Comparison of ENCODE assay signal across 8 cellular contexts in the genomic region with DNA sequence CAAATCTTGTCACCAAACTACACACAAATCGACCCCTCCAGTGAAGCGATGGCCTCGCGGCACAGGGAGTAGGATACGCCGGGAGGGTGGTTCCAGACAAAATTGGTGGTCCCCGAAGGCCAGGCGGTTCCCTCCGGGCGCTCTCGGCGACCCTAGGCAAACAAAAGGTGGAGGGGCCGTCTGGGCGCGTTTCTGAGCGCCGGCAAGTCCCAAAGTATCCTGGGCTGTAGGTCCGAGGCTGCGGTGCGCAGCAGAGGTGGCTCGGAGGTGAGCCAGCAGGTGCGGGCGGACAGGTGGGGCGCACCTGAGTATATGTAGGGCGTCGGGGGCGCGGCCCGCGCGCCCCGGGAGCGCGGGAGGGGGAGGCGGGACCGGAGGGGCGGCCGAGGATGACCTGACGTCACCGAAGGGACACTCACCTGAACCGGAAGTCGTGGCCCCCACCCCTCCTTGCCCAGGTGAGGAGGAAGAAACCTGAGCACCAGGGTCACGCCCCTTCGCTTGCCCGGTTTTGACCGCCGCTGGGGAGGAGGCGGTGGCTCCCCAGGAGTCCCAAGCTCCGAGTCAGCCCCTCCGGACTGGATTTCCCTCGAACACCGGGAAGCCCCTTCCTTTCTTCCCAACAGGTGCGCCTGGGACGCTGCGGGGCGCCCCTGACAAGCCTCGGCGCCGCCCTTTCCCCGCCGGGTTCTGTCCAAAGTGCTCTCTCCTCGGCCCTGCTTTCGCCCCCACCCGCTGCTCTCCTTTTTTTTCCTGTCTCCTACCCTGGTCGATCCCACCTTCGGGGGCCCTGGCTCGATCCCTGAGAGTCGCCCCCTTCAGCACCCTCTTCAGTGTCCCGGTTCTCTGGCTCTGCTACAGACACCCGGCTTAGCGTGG. TPM values are rescaled to one million over a fixed set of nuclear protein-coding genes. Genes with fewer than 3 reads are reported as not detected.
DNase-seq lines count a peak whose midpoint lies in the region; ATAC-seq and TF ChIP-seq lines count a peak whose summit lies in the region.

CLDN7 (minus strand) TSS at position 287 of the 879 bp plus-strand sequence. CDS start 435 bp downstream, outside the sequence.

- no peaks in the 10 kb centered on the region for H3K9me3 ChIP-seq in testis

- peaks cover 41% of the 10 kb centered on the region for H3K4me1 Mint-ChIP-seq in activated naive CD8-positive, alpha-beta T cell treated with anti-CD3 and anti-CD28 coated beads for 36 hours

- H3K27ac Mint-ChIP-seq in activated naive CD8-positive, alpha-beta T cell treated with anti-CD3 and anti-CD28 coated beads for 36 hours: peak within 1 kb of the TSS; percentile 38

- H3K9me3 Mint-ChIP-seq in activated naive CD8-positive, alpha-beta T cell treated with anti-CD3 and anti-CD28 coated beads for 36 hours: no peaks in the 10 kb centered on the region

- TF ChIP-seq POLR2A in testis (IDR thresholded peaks at IDR 0.05): no peak

- no peaks in the 10 kb centered on the region for H3K36me3 ChIP-seq in kidney epithelial cell (ENCODE audit: control insufficient read depth, insufficient read depth, low read length)
- H3K36me3 ChIP-seq in testis (ENCODE audit: low read depth, missing control alignments): no peaks in the 10 kb centered on the region

- H3K27me3 ChIP-seq in kidney epithelial cell (ENCODE audit: control insufficient read depth, insufficient read depth, low read length) (peaks cover 11% of the 10 kb centered on the region), testis (no peaks in the 10 kb centered on the region)

- ATAC-seq in HG03469 (IDR thresholded peaks at IDR 0.05; ENCODE audit: unreplicated experiment): no peak
- no peak for ATAC-seq in HG02852 (IDR thresholded peaks at IDR 0.05; ENCODE audit: unreplicated experiment)

- H3K27ac ChIP-seq in 22Rv1: peak within 1 kb of the TSS; percentile 99
- H3K27ac ChIP-seq in testis: no peak within 1 kb of the TSS

- DNase-seq in HPDE6-E6E7 (ENCODE audit: extremely low spot score) (peak; percentile 90), kidney epithelial cell (ENCODE audit: low read depth) (no peak), testis (no peak), DMS 273 (lab: John Stamatoyannopoulos, UW; ENCODE audit: unreplicated experiment) (no peak)
- DNase-seq in activated naive CD8-positive, alpha-beta T cell treated with anti-CD3 and anti-CD28 coated beads for 36 hours: no peak

- H3K36me3 Mint-ChIP-seq in activated naive CD8-positive, alpha-beta T cell treated with anti-CD3 and anti-CD28 coated beads for 36 hours: peaks cover 6% of the 10 kb centered on the region

- peaks cover 8% of the 10 kb centered on the region for H3K4me1 ChIP-seq in testis

- TF ChIP-seq CTCF in 22Rv1 (IDR thresholded peaks at IDR 0.05): peak; percentile 47
- no peak for TF ChIP-seq CTCF in kidney epithelial cell (IDR thresholded peaks at IDR 0.05; ENCODE audit: insufficient read depth, low read length, poor library complexity, severe bottlenecking)
- no peak for TF ChIP-seq CTCF in testis (IDR thresholded peaks at IDR 0.05)

- intact Hi-C loops in testis (cut with DNase I; ENCODE audit: low total_unique reads): no loop called here

- peak within 1 kb of the TSS; percentile 46 for H3K4me3 ChIP-seq in kidney epithelial cell (ENCODE audit: low read depth, low read length)
- H3K4me3 ChIP-seq in testis: peak within 1 kb of the TSS; percentile 45 to 52

- H3K27me3 Mint-ChIP-seq in activated naive CD8-positive, alpha-beta T cell treated with anti-CD3 and anti-CD28 coated beads for 36 hours: peaks cover 18% of the 10 kb centered on the region

- H3K4me3 Mint-ChIP-seq in activated naive CD8-positive, alpha-beta T cell treated with anti-CD3 and anti-CD28 coated beads for 36 hours: peak within 1 kb of the TSS; percentile 66

- WGBS in testis, 2 donors: 3 to 6% methylated on average over 58 to 71 of the region's 71 CpGs

RNA-seq across cellular contexts. Expression of gene CLDN7, which starts in this region (rescaled TPM):
- 1 to 10 TPM in 1 of 2 experiments, under 1 TPM in 1; 0.90 to 1.6 TPM for total RNA-seq in activated naive CD8-positive, alpha-beta T cell treated with anti-CD3 and anti-CD28 coated beads for 36 hours
- total RNA-seq in kidney epithelial cell (248 and 250 TPM in 2 replicates), testis (1 to 10 TPM; 4.5 to 6.9 TPM)
- polyA plus RNA-seq in testis (ENCODE audit: insufficient read depth, low read depth, low replicate concordance): 8.8 TPM

Comparison
In these comparisons a context has a peak if more than half of its experiments do, and no peak if none do; other contexts are left out.
1. RNA of gene CLDN7 (total RNA-seq): 248 to 250 TPM in kidney epithelial cell; 4.5 to 6.9 TPM in testis and 0.90 to 1.6 TPM in activated naive CD8-positive, alpha-beta T cell treated with anti-CD3 and anti-CD28 coated beads for 36 hours; every median in the first group is over 10 times any median in the second.